Comparison of ENCODE assay signal across 8 cellular contexts in the genomic region with DNA sequence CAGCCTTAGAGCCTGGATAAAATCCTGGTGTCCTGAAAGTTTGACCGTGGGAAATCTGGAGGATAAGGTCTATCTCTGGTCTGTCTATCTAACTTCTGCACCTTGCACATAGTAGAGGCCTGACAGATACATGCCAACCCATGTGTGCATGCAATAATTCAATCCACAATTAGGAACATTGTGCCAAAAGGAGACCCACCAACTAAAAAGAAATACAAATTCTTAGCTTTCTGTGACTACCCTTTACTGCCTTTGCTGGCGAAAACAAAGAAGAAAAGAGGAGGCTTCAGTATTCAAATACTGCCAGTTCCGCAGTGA. TPM values are rescaled to one million over a fixed set of nuclear protein-coding genes. Genes with fewer than 3 reads are reported as not detected.
A peak's percentile ranks its signal among the peaks of the same experiment; 100 is the strongest.
DNase-seq lines count a peak whose midpoint lies in the region; ATAC-seq, FAIRE-seq and TF ChIP-seq lines count a peak whose summit lies in the region.

No MANE protein-coding gene starts in this region.

- peak overlapping the region; percentile 98 for H2AFZ ChIP-seq in astrocyte (ENCODE audit: low read depth, low read length)

- no peak for DNase-seq in activated T-cell treated with anti-CD3 and anti-CD28 coated beads, Interleukin-2, amount 50 U/mL, for 4 hours
- no peak for DNase-seq in activated T-cell treated with anti-CD3 and anti-CD28 coated beads for 4 hours
- DNase-seq in astrocyte (ENCODE audit: low read depth) = no peak
- DNase-seq in right lobe of liver = no peak
- no peak for DNase-seq in type B pancreatic cell (ENCODE audit: extremely low spot score, unreplicated experiment)
- no peak for DNase-seq in Kasumi-1 (lab: John Stamatoyannopoulos, UW)
- DNase-seq in dedifferentiated amniotic fluid mesenchymal stem cell (ENCODE audit: extremely low spot score) = no peak

- FAIRE-seq in astrocyte (lab: Jason Lieb, UNC) = no peak

- H3K4me3 Mint-ChIP-seq in activated T-cell treated with anti-CD3 and anti-CD28 coated beads, Interleukin-2, amount 50 U/mL, for 4 hours = peak overlapping the region; percentile 97
- H3K4me3 Mint-ChIP-seq in astrocyte (ENCODE audit: unreplicated experiment) = peak overlapping the region; percentile 96
- peak overlapping the region; percentile 98 for H3K4me3 Mint-ChIP-seq in type B pancreatic cell

- peaks cover 26% of the 10 kb centered on the region for H3K27me3 Mint-ChIP-seq in activated T-cell treated with anti-CD3 and anti-CD28 coated beads, Interleukin-2, amount 50 U/mL, for 4 hours (ENCODE audit: low read depth)
- peaks cover 11% of the 10 kb centered on the region for H3K27me3 Mint-ChIP-seq in astrocyte (ENCODE audit: low read depth, unreplicated experiment)
- peaks cover 31% of the 10 kb centered on the region for H3K27me3 Mint-ChIP-seq in type B pancreatic cell

- peaks cover 34% of the 10 kb centered on the region for H3K79me2 ChIP-seq in astrocyte (ENCODE audit: insufficient read depth, low read length)

- peaks cover 4% of the 10 kb centered on the region for H3K4me1 ChIP-seq in astrocyte (ENCODE audit: insufficient read depth, low read length)
- peaks cover 0 to 21% (median 6%) of the 10 kb centered on the region in 4 donors for H3K4me1 ChIP-seq in right lobe of liver

- peaks cover 3% of the 10 kb centered on the region for H3K27me3 ChIP-seq in astrocyte (ENCODE audit: insufficient read depth, low read length)
- no peaks in the 10 kb centered on the region for H3K27me3 ChIP-seq in right lobe of liver

- H3K9me3 Mint-ChIP-seq in activated T-cell treated with anti-CD3 and anti-CD28 coated beads, Interleukin-2, amount 50 U/mL, for 4 hours = no peaks in the 10 kb centered on the region
- H3K9me3 Mint-ChIP-seq in astrocyte (ENCODE audit: unreplicated experiment) (no peaks in the 10 kb centered on the region), type B pancreatic cell (no peaks in the 10 kb centered on the region)

- intact Hi-C loops in right lobe of liver (cut with DNase I) = no loop called here

- ATAC-seq in activated T-cell treated with anti-CD3 and anti-CD28 coated beads, Interleukin-2, amount 50 U/mL, for 4 hours = no peak
- ATAC-seq in right lobe of liver (no peak), GM19455 (IDR thresholded peaks at IDR 0.05; ENCODE audit: unreplicated experiment) (no peak)

- peak overlapping the region; percentile 89 for H3K9ac ChIP-seq in astrocyte (ENCODE audit: low read length)

- H3K36me3 Mint-ChIP-seq in activated T-cell treated with anti-CD3 and anti-CD28 coated beads, Interleukin-2, amount 50 U/mL, for 4 hours (ENCODE audit: insufficient read depth) = no peaks in the 10 kb centered on the region
- H3K36me3 Mint-ChIP-seq in astrocyte (ENCODE audit: low read depth, unreplicated experiment) (no peaks in the 10 kb centered on the region), type B pancreatic cell (peaks cover 3% of the 10 kb centered on the region)

- whole genome bisulfite sequencing in right lobe of liver (ENCODE audit: insufficient coverage, low coverage, low lambda C conversion rate, missing lambda C conversion rate) = 63% methylated on average over 3 of the region's 3 CpGs

- no peaks in the 10 kb centered on the region for H3K9me3 ChIP-seq in astrocyte (ENCODE audit: insufficient read depth, low read depth, low read length)
- H3K9me3 ChIP-seq in right lobe of liver = no peaks in the 10 kb centered on the region

- TF ChIP-seq CTCF in astrocyte (IDR thresholded peaks at IDR 0.05; ENCODE audit: insufficient read depth, low read depth, low read length) (no peak), right lobe of liver (IDR thresholded peaks at IDR 0.05) (no peak), type B pancreatic cell (conservative IDR thresholded peaks at IDR 0.05) (no peak)

- H3K27ac ChIP-seq in astrocyte (ENCODE audit: low read depth, low read length) = peak overlapping the region; percentile 79
- peak overlapping the region; percentile 89 to 94 (median 93) for H3K27ac ChIP-seq in right lobe of liver

- H3K4me3 ChIP-seq in astrocyte (ENCODE audit: insufficient read depth, low read depth, low read length) (peak overlapping the region; percentile 91), right lobe of liver (peak overlapping the region; percentile 80 to 84 (median 84))

- H3K4me2 ChIP-seq in astrocyte (ENCODE audit: low read length) = peak overlapping the region; percentile 89

- H3K36me3 ChIP-seq in astrocyte (ENCODE audit: insufficient read depth, low read length) (no peaks in the 10 kb centered on the region), right lobe of liver (no peaks in the 10 kb centered on the region)

- peaks cover 29% of the 10 kb centered on the region for H3K4me1 Mint-ChIP-seq in activated T-cell treated with anti-CD3 and anti-CD28 coated beads, Interleukin-2, amount 50 U/mL, for 4 hours (ENCODE audit: low read depth)
- H3K4me1 Mint-ChIP-seq in astrocyte (ENCODE audit: low read depth, unreplicated experiment) (peaks cover 5% of the 10 kb centered on the region), type B pancreatic cell (ENCODE audit: unreplicated experiment) (peaks cover 8% of the 10 kb centered on the region)

- H3K27ac Mint-ChIP-seq in astrocyte (ENCODE audit: unreplicated experiment) (peak overlapping the region; percentile 95), type B pancreatic cell (peak overlapping the region; percentile 93)

- H4K20me1 ChIP-seq in astrocyte (ENCODE audit: insufficient read depth, low read length) = peaks cover 4% of the 10 kb centered on the region

- TF ChIP-seq POLR2A in right lobe of liver (IDR thresholded peaks at IDR 0.05) = no peak

RNA-seq across cellular contexts. Expression of a gene that starts 0.4 kb away (rescaled TPM):
- 10 to 100 TPM; 16.5 to 17.6 (median 16.9) TPM for total RNA-seq in activated T-cell treated with anti-CD3 and anti-CD28 coated beads, Interleukin-2, amount 50 U/mL, for 4 hours
- total RNA-seq in astrocyte = 25.3 and 25.4 TPM in 2 replicates
- total RNA-seq in right lobe of liver = 10 to 100 TPM in 5 of 6 experiments, 1 to 10 TPM in 1; 9.2 to 15.5 (median 12.5) TPM
- 22.8 and 23.6 TPM in 2 replicates for total RNA-seq in type B pancreatic cell (ENCODE audit: low replicate concordance)

RNA-seq across cellular contexts. Expression of a gene that starts 44.7 kb away (rescaled TPM):
- not detected for total RNA-seq in activated T-cell treated with anti-CD3 and anti-CD28 coated beads, Interleukin-2, amount 50 U/mL, for 4 hours
- 1.4 and 1.8 TPM in 2 replicates for total RNA-seq in astrocyte
- total RNA-seq in right lobe of liver = under 1 TPM in 1 of 6 experiments, not detected in 5; 0.15 TPM
- 0.50 and 3.1 TPM in 2 replicates for total RNA-seq in type B pancreatic cell (ENCODE audit: low replicate concordance)
